Comparison of ENCODE assay signal across 15 cellular contexts in the genomic region with DNA sequence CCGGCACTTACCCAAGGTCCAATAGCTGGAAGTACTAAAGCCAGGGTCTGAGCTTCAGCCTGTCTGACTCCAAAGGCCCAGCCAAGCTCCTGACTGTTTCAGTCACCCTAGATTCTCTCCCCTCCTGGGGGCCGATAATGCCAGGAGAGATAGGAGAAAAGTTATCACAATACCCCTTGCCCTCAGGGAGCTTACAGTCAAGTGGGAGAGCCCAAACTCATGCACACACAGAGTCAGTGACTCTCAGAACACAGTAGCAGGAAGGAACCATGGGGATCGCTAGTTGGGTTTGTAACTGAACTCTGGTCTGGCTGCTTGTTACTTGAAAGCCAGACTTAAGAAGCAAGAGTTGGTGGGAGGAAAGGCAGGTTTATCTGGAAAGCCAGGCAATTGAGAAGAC. TPM values are rescaled to one million over a fixed set of nuclear protein-coding genes. Genes with fewer than 3 reads are reported as not detected.
"Had no signal": no experiment of that assay in that cellular context is flagged by ENCODE, and none has a peak within 500 bp of the region (broad histone marks: within the 10 kb centered on the region; RNA-seq: fewer than 3 reads in every experiment).

No MANE protein-coding gene starts in this region.

- H3K27ac Mint-ChIP-seq: type B pancreatic cell had no signal

- H3K9me3 ChIP-seq: ascending aorta, breast epithelium, psoas muscle, right lobe of liver had no signal

- H3K36me3 Mint-ChIP-seq: type B pancreatic cell had no signal

- H3K27me3 Mint-ChIP-seq: effector memory CD8-positive, alpha-beta T cell; stimulated activated naive CD8-positive, alpha-beta T cell treated with anti-CD3 and anti-CD28 coated beads, Interleukin-15, amount 100 ng/mL, for 72 hours; type B pancreatic cell had no signal

- H3K9me3 Mint-ChIP-seq: effector memory CD8-positive, alpha-beta T cell; neural crest cell; stimulated activated naive CD8-positive, alpha-beta T cell treated with anti-CD3 and anti-CD28 coated beads, Interleukin-15, amount 100 ng/mL, for 72 hours; type B pancreatic cell had no signal

- ATAC-seq: effector memory CD8-positive, alpha-beta T cell; foreskin keratinocyte; psoas muscle; right lobe of liver; stimulated activated naive CD8-positive, alpha-beta T cell treated with anti-CD3 and anti-CD28 coated beads, Interleukin-15, amount 100 ng/mL, for 72 hours had no signal

- H3K4me3 Mint-ChIP-seq: effector memory CD8-positive, alpha-beta T cell; neural crest cell; stimulated activated naive CD8-positive, alpha-beta T cell treated with anti-CD3 and anti-CD28 coated beads, Interleukin-15, amount 100 ng/mL, for 72 hours; type B pancreatic cell had no signal

- H3K4me1 Mint-ChIP-seq: neural crest cell had no signal

- DNase-seq: activated T-cell treated with anti-CD3 and anti-CD28 coated beads, Interleukin-2, amount 50 U/mL, for 48 hours; cerebellar nuclear complex; effector memory CD8-positive, alpha-beta T cell; foreskin keratinocyte; psoas muscle; right lobe of liver; stimulated activated naive CD8-positive, alpha-beta T cell treated with anti-CD3 and anti-CD28 coated beads, Interleukin-15, amount 100 ng/mL, for 72 hours; SW 1271 had no signal

RNA-seq across cellular contexts. Expression of a gene that starts 39.0 kb away (rescaled TPM):
- total RNA-seq: foreskin keratinocyte, neural crest cell, osteocyte, SK-MEL-5, smooth muscle cell had no signal
